In the genomic region with DNA sequence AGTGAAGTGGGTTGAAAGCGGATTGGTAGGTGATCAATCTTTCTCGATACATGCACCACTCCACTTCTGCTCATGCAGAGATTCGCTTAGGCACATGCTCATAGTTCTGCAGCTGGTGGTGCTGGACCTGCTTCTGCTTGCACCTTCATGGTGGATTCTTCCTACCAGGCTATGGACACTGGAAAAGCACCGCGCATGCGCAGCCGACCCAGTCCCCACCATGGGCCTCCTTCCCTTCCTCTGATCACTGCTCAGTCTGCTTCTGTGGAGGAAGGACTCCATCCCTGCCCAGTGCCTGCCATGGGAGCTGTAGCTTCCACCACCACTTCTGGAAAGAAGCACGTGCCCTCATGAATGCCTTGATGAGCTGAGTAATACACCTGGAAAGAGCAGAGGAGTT, we compare ENCODE assay signal across 27 cellular contexts.
"Had no signal": no experiment of that assay in that cellular context is flagged by ENCODE, and none has a peak within 500 bp of the region (broad histone marks: within the 10 kb centered on the region; RNA-seq: fewer than 3 reads in every experiment).

No MANE protein-coding gene starts in this region.

- ATAC-seq: naive thymus-derived CD4-positive, alpha-beta T cell; natural killer cell; psoas muscle; right lobe of liver had no signal

- H3K27me3 Mint-ChIP-seq: naive thymus-derived CD4-positive, alpha-beta T cell; progenitor cell of endocrine pancreas; stimulated activated naive B cell treated with anti-CD40 and anti-IgM and Interleukin-4, amounts not matched to agents 10 μg/mL and 1 μg/mL and 100 μg/mL, for 72 hours; stimulated activated naive CD8-positive, alpha-beta T cell treated with anti-CD3 and anti-CD28 coated beads, Interleukin-15, Interleukin-2, amounts not matched to agents 100 ng/mL and 50 ng/mL, for 24 hours had no signal

- H3K9me3 Mint-ChIP-seq: neural progenitor cell had no signal

- H3K4me3 ChIP-seq: neural progenitor cell, ovary, psoas muscle, right lobe of liver, sigmoid colon, stomach, thoracic aorta, thyroid gland, tibial nerve, upper lobe of left lung, uterus had no signal

- H3K27ac Mint-ChIP-seq: naive thymus-derived CD4-positive, alpha-beta T cell; natural killer cell; nephron; neural progenitor cell; progenitor cell of endocrine pancreas; stimulated activated naive B cell treated with anti-CD40 and anti-IgM and Interleukin-4, amounts not matched to agents 10 μg/mL and 1 μg/mL and 100 μg/mL, for 72 hours; stimulated activated naive CD8-positive, alpha-beta T cell treated with anti-CD3 and anti-CD28 coated beads, Interleukin-15, Interleukin-2, amounts not matched to agents 100 ng/mL and 50 ng/mL, for 24 hours had no signal

- H3K79me2 ChIP-seq: parathyroid adenoma had no signal

- DNase-seq: naive thymus-derived CD4-positive, alpha-beta T cell; natural killer cell; occipital lobe; ovary; psoas muscle; right cardiac atrium; right lobe of liver; sigmoid colon; small intestine; stimulated activated CD4-positive, alpha-beta T cell treated with anti-CD3 and anti-CD28 coated beads, Interleukin-15, amount 100 ng/mL, for 24 hours; stimulated activated CD4-positive, alpha-beta T cell treated with anti-CD3 and anti-CD28 coated beads, Interleukin-2, amount 100 ng/mL, for 24 hours; stimulated activated CD4-positive, alpha-beta T cell treated with anti-CD3 and anti-CD28 coated beads, Interleukin-2, amount 100 ng/mL, for 48 hours; stimulated activated CD4-positive, alpha-beta T cell treated with anti-CD3 and anti-CD28 coated beads, Interleukin-4, amount 100 ng/mL, for 24 hours; stimulated activated naive B cell treated with anti-CD40 and anti-IgM and Interleukin-4, amounts not matched to agents 10 μg/mL and 1 μg/mL and 100 μg/mL, for 72 hours; stimulated activated naive CD4-positive, alpha-beta T cell treated with Interleukin-2 at 50 U/mL for 16 hours; stomach; thyroid gland; trophoblast cell; uterus had no signal

- H3K9me3 ChIP-seq: ovary, psoas muscle, right lobe of liver, sigmoid colon, stomach, thoracic aorta, thyroid gland, tibial nerve, upper lobe of left lung, uterus had no signal

- H3K4me1 Mint-ChIP-seq: naive thymus-derived CD4-positive, alpha-beta T cell; natural killer cell; nephron; neural progenitor cell; stimulated activated naive B cell treated with anti-CD40 and anti-IgM and Interleukin-4, amounts not matched to agents 10 μg/mL and 1 μg/mL and 100 μg/mL, for 72 hours had no signal

- H3K4me3 Mint-ChIP-seq: naive thymus-derived CD4-positive, alpha-beta T cell; natural killer cell; nephron; neural progenitor cell; stimulated activated naive B cell treated with anti-CD40 and anti-IgM and Interleukin-4, amounts not matched to agents 10 μg/mL and 1 μg/mL and 100 μg/mL, for 72 hours; stimulated activated naive CD8-positive, alpha-beta T cell treated with anti-CD3 and anti-CD28 coated beads, Interleukin-15, Interleukin-2, amounts not matched to agents 100 ng/mL and 50 ng/mL, for 24 hours had no signal

- H3K9ac ChIP-seq: neural progenitor cell, parathyroid adenoma had no signal

- H3K27me3 ChIP-seq: neural progenitor cell, ovary, right lobe of liver, sigmoid colon, stomach, thyroid gland, tibial nerve, upper lobe of left lung, uterus had no signal

- H3K36me3 ChIP-seq: neural progenitor cell, ovary, right lobe of liver, sigmoid colon, stomach, thoracic aorta, thyroid gland, tibial nerve, upper lobe of left lung, uterus had no signal

- H3K27ac ChIP-seq: neural progenitor cell, ovary, parathyroid adenoma, psoas muscle, right lobe of liver, sigmoid colon, stomach, thoracic aorta, thyroid gland, tibial nerve, upper lobe of left lung, uterus had no signal

- H2AFZ ChIP-seq: neural progenitor cell, parathyroid adenoma had no signal

- H3K36me3 Mint-ChIP-seq: naive thymus-derived CD4-positive, alpha-beta T cell; natural killer cell; neural progenitor cell; stimulated activated naive B cell treated with anti-CD40 and anti-IgM and Interleukin-4, amounts not matched to agents 10 μg/mL and 1 μg/mL and 100 μg/mL, for 72 hours had no signal

- H3K4me1 ChIP-seq: neural progenitor cell, parathyroid adenoma, psoas muscle, right lobe of liver, sigmoid colon, stomach, thyroid gland, tibial nerve, upper lobe of left lung, uterus had no signal

- H3K4me2 ChIP-seq: neural progenitor cell had no signal
